In genomic region chr7:100100420-100101015, GRCh38 we compare ENCODE assay signal across 1 cellular context.
A peak's percentile ranks its signal among the peaks of the same experiment; 100 is the strongest.
TF ChIP-seq lines count a peak whose summit lies in the region.

No MANE protein-coding gene starts in this region.

TF ChIP-seq in A549, 52 proteins besides CTCF, POLR2A, EP300 and RAD21 (continued from another document):
- TF ChIP-seq, protein P1, sequence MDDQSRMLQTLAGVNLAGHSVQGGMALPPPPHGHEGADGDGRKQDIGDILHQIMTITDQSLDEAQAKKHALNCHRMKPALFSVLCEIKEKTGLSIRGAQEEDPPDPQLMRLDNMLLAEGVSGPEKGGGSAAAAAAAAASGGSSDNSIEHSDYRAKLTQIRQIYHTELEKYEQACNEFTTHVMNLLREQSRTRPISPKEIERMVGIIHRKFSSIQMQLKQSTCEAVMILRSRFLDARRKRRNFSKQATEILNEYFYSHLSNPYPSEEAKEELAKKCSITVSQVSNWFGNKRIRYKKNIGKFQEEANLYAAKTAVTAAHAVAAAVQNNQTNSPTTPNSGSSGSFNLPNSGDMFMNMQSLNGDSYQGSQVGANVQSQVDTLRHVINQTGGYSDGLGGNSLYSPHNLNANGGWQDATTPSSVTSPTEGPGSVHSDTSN (IDR thresholded peaks at IDR 0.05), result peak; percentile 93
- TF ChIP-seq HOXB5 (CRISPR knock-in tag; IDR thresholded peaks at IDR 0.05), result no peak
- peak; percentile 69 for TF ChIP-seq RFX5 (IDR thresholded peaks at IDR 0.05)
- peak; percentile 87; the same call in 1 of the 2 replicates for TF ChIP-seq TP53 (CRISPR knock-in tag; IDR thresholded peaks at IDR 0.05)
- peak; percentile 27; the same call in 1 of the 2 replicates for TF ChIP-seq EHF (CRISPR knock-in tag; IDR thresholded peaks at IDR 0.05)
- no peak for TF ChIP-seq HES2 (IDR thresholded peaks at IDR 0.05)
- TF ChIP-seq JUN (IDR thresholded peaks at IDR 0.05), result peak; percentile 87 to 91
- no peak for TF ChIP-seq HOXB13 (CRISPR knock-in tag; IDR thresholded peaks at IDR 0.05; ENCODE audit: low read depth)
- TF ChIP-seq CHD2 (IDR thresholded peaks at IDR 0.05; ENCODE audit: low read length, partially characterized antibody), result peak; percentile 67
- 0 out of 2 replicates have a peak, but pooled peaks have one; percentile 2 for TF ChIP-seq MAZ (IDR thresholded peaks at IDR 0.05; ENCODE audit: borderline replicate concordance, low read depth, low read length)
TF ChIP-seq in A549: peak in this region for 18.
